19 cellular contexts compared by ENCODE assay signal in genomic region chr20:9186396-9186795, GRCh38.
DNase-seq lines count a peak whose midpoint lies in the region; ATAC-seq and TF ChIP-seq lines count a peak whose summit lies in the region.
"Had no signal": no experiment of that assay in that cellular context is flagged by ENCODE, and none has a peak within 500 bp of the region (broad histone marks: within the 10 kb centered on the region; RNA-seq: fewer than 3 reads in every experiment).

No MANE protein-coding gene starts in this region.

- H3K36me3 ChIP-seq in GM23338 (ENCODE audit: insufficient read depth) = no peaks in the 10 kb centered on the region
- H3K36me3 ChIP-seq in endodermal cell (ENCODE audit: control insufficient read depth, insufficient read depth, low read length) = no peaks in the 10 kb centered on the region

- H3K9me3 Mint-ChIP-seq in GM23338 = no peaks in the 10 kb centered on the region
- H3K9me3 Mint-ChIP-seq in endodermal cell = no peaks in the 10 kb centered on the region

- no peak overlapping the region for H3K4me2 ChIP-seq in GM23338

- H3K27ac ChIP-seq in GM23338 (ENCODE audit: low read depth) (no peak overlapping the region), endodermal cell (ENCODE audit: low read depth, low read length) (no peak overlapping the region)

- DNase-seq in GM23338 (ENCODE audit: low spot score) (no peak), NCI-H1092 (lab: John Stamatoyannopoulos, UW) (peak; percentile 4), NCI-H748 treated with DMSO at 0.1 percent for 48 hours (lab: John Stamatoyannopoulos, UW) (peak; percentile 98), endodermal cell (no peak), NCI-H128 (lab: John Stamatoyannopoulos, UW; ENCODE audit: unreplicated experiment) (no peak), ecto neural progenitor cell (ENCODE audit: low spot score) (no peak)
- DNase-seq in activated CD8-positive, alpha-beta memory T cell treated with anti-CD3 and anti-CD28 coated beads, Interleukin-2, amount 50 U/mL, for 48 hours = no peak
- DNase-seq: C1 segment of cervical spinal cord, DMS 273 treated with DMSO at 0.1 percent for 48 hours, H7, NCI-H1048, NCI-H1694 treated with DMSO at 0.1 percent for 48 hours, NCI-H2171 treated with DMSO at 0.1 percent for 48 hours, NCI-H524 treated with DMSO at 0.1 percent for 48 hours, SK-N-SH, T-cell, T-helper 9 cell had no signal

- no peak overlapping the region for H3K9ac ChIP-seq in endodermal cell (ENCODE audit: extremely low read depth, low read length, poor library complexity, severe bottlenecking)
- H3K9ac ChIP-seq: SK-N-SH had no signal

- WGBS in endodermal cell (ENCODE audit: insufficient coverage in 1 of 2, insufficient read length in 1 of 2), 2 experiments = 76 to 89% methylated on average over 4 to 5 of the region's 5 CpGs

- H3K9me3 ChIP-seq in endodermal cell (ENCODE audit: control insufficient read depth, low read length) = no peaks in the 10 kb centered on the region
- H3K9me3 ChIP-seq: SK-N-SH had no signal

- 0 out of 2 replicates have a peak overlapping the region, but pooled peaks have one; percentile 68 for H3K27ac Mint-ChIP-seq in GM23338
- peak overlapping the region; percentile 41 for H3K27ac Mint-ChIP-seq in endodermal cell
- H3K27ac Mint-ChIP-seq: T-cell had no signal

- TF ChIP-seq CTCF in GM23338 (conservative IDR thresholded peaks at IDR 0.05; ENCODE audit: low read depth in 2 of 2) = no peak
- no peak for TF ChIP-seq CTCF in endodermal cell (conservative IDR thresholded peaks at IDR 0.05)

- H4K20me1 ChIP-seq in GM23338 (replicated peaks; ENCODE audit: insufficient read depth) = no peaks in the 10 kb centered on the region

- H3K79me2 ChIP-seq in GM23338 (replicated peaks; ENCODE audit: insufficient read depth) = peaks cover 3% of the 10 kb centered on the region; the same call in 1 of the 2 replicates

- peaks cover 6% of the 10 kb centered on the region; the same call in 1 of the 2 replicates for H3K4me1 ChIP-seq in GM23338 (ENCODE audit: insufficient read depth)
- H3K4me1 ChIP-seq in endodermal cell (ENCODE audit: control insufficient read depth, insufficient read depth, low read length) = no peaks in the 10 kb centered on the region

- H3K27me3 ChIP-seq in GM23338 (ENCODE audit: insufficient read depth) (no peaks in the 10 kb centered on the region), endodermal cell (ENCODE audit: control insufficient read depth, insufficient read depth, low read length, poor library complexity, severe bottlenecking) (no peaks in the 10 kb centered on the region)

- H3K27me3 Mint-ChIP-seq in GM23338 (ENCODE audit: insufficient read depth, low read depth, poor library complexity) (no peaks in the 10 kb centered on the region), endodermal cell (ENCODE audit: insufficient read depth) (no peaks in the 10 kb centered on the region)
- H3K27me3 Mint-ChIP-seq: T-cell had no signal

- no peak overlapping the region for H3K4me3 Mint-ChIP-seq in GM23338
- no peak overlapping the region for H3K4me3 Mint-ChIP-seq in endodermal cell
- H3K4me3 Mint-ChIP-seq: T-cell had no signal

- H3K4me3 ChIP-seq in GM23338 (no peak overlapping the region), endodermal cell (ENCODE audit: low read length) (no peak overlapping the region)
- H3K4me3 ChIP-seq: K562 had no signal

- ATAC-seq in GM23338 (no peak), HG03045 (IDR thresholded peaks at IDR 0.05; ENCODE audit: unreplicated experiment) (no peak)
- ATAC-seq: K562, T-cell had no signal

- H3K36me3 Mint-ChIP-seq in GM23338 (ENCODE audit: low read depth) (no peaks in the 10 kb centered on the region), endodermal cell (ENCODE audit: low read depth) (no peaks in the 10 kb centered on the region)
- H3K36me3 Mint-ChIP-seq: T-cell had no signal

- peaks cover 17% of the 10 kb centered on the region for H3K4me1 Mint-ChIP-seq in GM23338
- H3K4me1 Mint-ChIP-seq in endodermal cell = peaks cover 9% of the 10 kb centered on the region
- H3K4me1 Mint-ChIP-seq: T-cell had no signal

- H3F3A ChIP-seq in GM23338 (replicated peaks; ENCODE audit: low read depth) = no peaks in the 10 kb centered on the region

- peaks cover 24% of the 10 kb centered on the region for H3K9me2 ChIP-seq in GM23338 (ENCODE audit: insufficient read depth)
- H3K9me2 ChIP-seq: SK-N-SH had no signal

- H2AFZ ChIP-seq in GM23338 = no peak overlapping the region

TF ChIP-seq in GM23338, 12 proteins besides CTCF, POLR2A, EP300 and RAD21:
- TF ChIP-seq NANOG (IDR thresholded peaks at IDR 0.05; ENCODE audit: borderline replicate concordance) (no peak), JUNB (IDR thresholded peaks at IDR 0.05; ENCODE audit: unreplicated experiment) (no peak), ZNF331 (CRISPR knock-in tag; IDR thresholded peaks at IDR 0.05; ENCODE audit: low read depth) (no peak), EZH2 (IDR thresholded peaks at IDR 0.05; ENCODE audit: low read depth, unreplicated experiment) (no peak), CREB1 (CRISPR knock-in tag; IDR thresholded peaks at IDR 0.05; ENCODE audit: low read depth) (no peak), ETS1 (IDR thresholded peaks at IDR 0.05) (no peak), EZH2phosphoT487 (IDR thresholded peaks at IDR 0.05; ENCODE audit: unreplicated experiment) (no peak), STAT1 (IDR thresholded peaks at IDR 0.05; ENCODE audit: unreplicated experiment) (no peak), POLR2AphosphoS5 (IDR thresholded peaks at IDR 0.05; ENCODE audit: low read depth) (no peak), ZNF114 (CRISPR knock-in tag; IDR thresholded peaks at IDR 0.05) (no peak), ZNF462 (CRISPR knock-in tag; IDR thresholded peaks at IDR 0.05) (no peak)

Comparison
In these comparisons a context has a peak if more than half of its experiments do, and no peak if none do; other contexts are left out.
1. DNase-seq: peak in NCI-H1092 (single experiment) and NCI-H748 treated with DMSO at 0.1 percent for 48 hours (single experiment); none in GM23338 (single experiment), endodermal cell (single experiment), NCI-H128 (single experiment), activated CD8-positive, alpha-beta memory T cell treated with anti-CD3 and anti-CD28 coated beads, Interleukin-2, amount 50 U/mL, for 48 hours (single experiment) and ecto neural progenitor cell (single experiment).